8 cellular contexts compared by ENCODE assay signal in the genomic region with DNA sequence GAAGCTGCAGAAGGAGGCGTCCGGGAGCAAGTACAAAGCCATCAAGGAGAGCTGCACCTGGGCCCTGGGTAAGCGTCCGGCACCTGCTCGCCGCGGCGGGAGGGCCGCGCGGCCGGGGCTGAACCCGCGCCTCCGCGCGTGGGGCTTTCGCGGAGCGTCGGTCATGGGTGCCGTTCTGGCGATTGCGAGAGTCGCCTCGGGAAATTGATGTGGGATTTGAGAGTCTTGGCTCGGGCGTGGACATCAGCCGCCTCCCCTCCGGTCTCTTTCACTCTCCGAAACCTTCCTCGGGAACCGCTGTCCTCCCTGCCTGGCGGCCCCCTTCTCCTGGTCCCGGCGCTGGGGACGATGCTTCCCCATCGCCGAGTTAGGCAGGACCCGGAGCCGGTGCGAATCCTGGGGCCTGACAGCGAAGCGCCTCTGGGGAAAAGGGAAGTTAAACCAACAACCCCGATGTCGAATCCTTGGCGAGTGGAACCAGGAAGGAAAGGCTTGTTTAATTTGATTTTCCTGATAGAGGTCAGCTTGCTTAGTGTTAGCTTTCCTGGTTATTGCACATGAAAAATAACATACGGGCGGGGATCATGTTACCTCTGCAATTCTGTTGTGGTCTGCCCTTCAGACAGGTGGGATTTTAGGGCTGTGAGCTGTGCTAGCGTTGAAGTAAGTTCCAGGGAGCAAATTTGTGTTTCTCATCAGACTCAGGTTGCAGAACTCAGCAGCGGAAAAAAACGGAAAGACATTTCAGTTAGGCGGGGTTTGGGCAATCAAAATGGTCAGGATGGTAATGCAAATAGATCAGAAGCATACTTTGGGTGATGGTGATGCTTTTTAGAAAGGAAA. TPM values are rescaled to one million over a fixed set of nuclear protein-coding genes. Genes with fewer than 3 reads are reported as not detected.
DNase-seq lines count a peak whose midpoint lies in the region; ATAC-seq and TF ChIP-seq lines count a peak whose summit lies in the region.

No MANE protein-coding gene starts in this region.

- no peak overlapping the region for H3K18ac ChIP-seq in trophoblast cell (ENCODE audit: low read length)

- H4K12ac ChIP-seq in trophoblast cell (ENCODE audit: low read depth, low read length) = no peak overlapping the region

- H3K9me3 ChIP-seq in Caco-2 = no peaks in the 10 kb centered on the region
- H3K9me3 ChIP-seq in heart right ventricle = no peaks in the 10 kb centered on the region
- H3K9me3 ChIP-seq in trophoblast cell (ENCODE audit: insufficient read depth, low read depth, low read length) = peaks cover 4% of the 10 kb centered on the region

- H3K27me3 Mint-ChIP-seq in Caco-2 (ENCODE audit: insufficient read depth, unreplicated experiment) = peaks cover 18% of the 10 kb centered on the region
- H3K27me3 Mint-ChIP-seq in activated T-cell treated with anti-CD3 and anti-CD28 coated beads, Interleukin-2, amount 50 U/mL, for 4 hours (ENCODE audit: low read depth) = peaks cover 64% of the 10 kb centered on the region

- H3K27ac ChIP-seq in heart right ventricle (peak overlapping the region in 6 of 10 donors; percentile 25 to 53 (median 40)), trophoblast cell (ENCODE audit: low read depth, low read length) (no peak overlapping the region)

- no peak overlapping the region for H2AK5ac ChIP-seq in trophoblast cell (ENCODE audit: low read length)

- H3K4me2 ChIP-seq in trophoblast cell (ENCODE audit: low read length) = peak overlapping the region; percentile 97

- H3K79me2 ChIP-seq in trophoblast cell (ENCODE audit: control insufficient read depth, insufficient read depth, low read length, poor library complexity) = no peaks in the 10 kb centered on the region

- no peak overlapping the region for H3K14ac ChIP-seq in trophoblast cell (ENCODE audit: low read length)

- H3K27ac Mint-ChIP-seq in Caco-2 (ENCODE audit: unreplicated experiment) = no peak overlapping the region

- no peaks in the 10 kb centered on the region for H3K36me3 Mint-ChIP-seq in Caco-2 (ENCODE audit: insufficient read depth, unreplicated experiment)
- H3K36me3 Mint-ChIP-seq in activated T-cell treated with anti-CD3 and anti-CD28 coated beads, Interleukin-2, amount 50 U/mL, for 4 hours (ENCODE audit: insufficient read depth) = no peaks in the 10 kb centered on the region

- no peaks in the 10 kb centered on the region for H3K9me3 Mint-ChIP-seq in Caco-2 (ENCODE audit: unreplicated experiment)
- H3K9me3 Mint-ChIP-seq in activated T-cell treated with anti-CD3 and anti-CD28 coated beads, Interleukin-2, amount 50 U/mL, for 4 hours = no peaks in the 10 kb centered on the region

- no peak overlapping the region for H3K23ac ChIP-seq in trophoblast cell (ENCODE audit: low read length)

- H3K27me3 ChIP-seq in Caco-2 (replicated peaks; ENCODE audit: control insufficient read depth, insufficient read depth, low read length) = 0 out of 2 replicates have a peak, but pooled peaks cover 1% of the 10 kb centered on the region
- peaks cover 0 to 67% (median 7%) of the 10 kb centered on the region in 7 donors for H3K27me3 ChIP-seq in heart right ventricle
- peaks cover 27% of the 10 kb centered on the region for H3K27me3 ChIP-seq in trophoblast cell (ENCODE audit: insufficient read depth, low read length)

- H3K79me1 ChIP-seq in trophoblast cell (ENCODE audit: low read length) = no peaks in the 10 kb centered on the region

- 5 to 6% methylated on average over 53 of the region's 53 CpGs for WGBS in heart right ventricle, 2 donors
- no CpG with 5 or more reads among the region's 53 CpGs for WGBS in trophoblast cell (ENCODE audit: extremely low coverage, insufficient coverage, insufficient read length)

- BruUV-seq in Caco-2 (replicated peaks; lab: Mats Ljungman, UMichigan) = no TSS peak

- CTCF ChIA-PET in Caco-2 (lab: Charles Lee) = interaction anchor here (1.0 kb wide), 1 partner anchor 27 kb away, joined by 4 read pairs; no protein-coding TSS in a partner anchor

- H3K4me1 Mint-ChIP-seq in Caco-2 (ENCODE audit: low read depth, unreplicated experiment) = peaks cover 7% of the 10 kb centered on the region
- peaks cover 8% of the 10 kb centered on the region for H3K4me1 Mint-ChIP-seq in activated T-cell treated with anti-CD3 and anti-CD28 coated beads, Interleukin-2, amount 50 U/mL, for 4 hours (ENCODE audit: low read depth)

- no peak overlapping the region for H2AFZ ChIP-seq in trophoblast cell (ENCODE audit: insufficient read depth, low read length, poor library complexity)

- H2BK5ac ChIP-seq in trophoblast cell (ENCODE audit: low read depth, low read length, poor library complexity) = no peak overlapping the region

- H3K36me3 ChIP-seq in Caco-2 (ENCODE audit: control insufficient read depth, insufficient read depth, low read length) (no peaks in the 10 kb centered on the region), heart right ventricle (no peaks in the 10 kb centered on the region), trophoblast cell (ENCODE audit: control insufficient read depth in 1 of 2, insufficient read depth in 2 of 2, low read length in 2 of 2) (no peaks in the 10 kb centered on the region)

- no peak overlapping the region for H2BK12ac ChIP-seq in trophoblast cell (ENCODE audit: low read length)

- no peak overlapping the region for H2BK120ac ChIP-seq in trophoblast cell (ENCODE audit: insufficient read depth, low read length, poor library complexity)

- TF ChIP-seq CTCF in Caco-2 (IDR thresholded peaks at IDR 0.05; ENCODE audit: insufficient read depth in 1 of 2, low read depth in 1 of 2, low read length in 1 of 2, severe bottlenecking in 1 of 2, unreplicated experiment in 1 of 2) (no peak), LNCaP clone FGC (IDR thresholded peaks at IDR 0.05; ENCODE audit: control insufficient read depth, extremely low read depth, insufficient read depth) (no peak), heart right ventricle (IDR thresholded peaks at IDR 0.05) (no peak)

- H3K4me1 ChIP-seq in Caco-2 (0 out of 2 replicates have a peak, but pooled peaks cover 5% of the 10 kb centered on the region), heart right ventricle (peaks cover 0 to 23% (median 16%) of the 10 kb centered on the region in 9 donors), trophoblast cell (ENCODE audit: control insufficient read depth in 1 of 2, insufficient read depth in 2 of 2, low read length in 2 of 2) (peaks cover 4 to 7% of the 10 kb centered on the region in 2 experiments)

- ATAC-seq in GM21515 (IDR thresholded peaks at IDR 0.05; ENCODE audit: unreplicated experiment) = peak; percentile 27
- ATAC-seq in activated T-cell treated with anti-CD3 and anti-CD28 coated beads, Interleukin-2, amount 50 U/mL, for 4 hours = peak; percentile 7 to 32
- peak in 5 of 8 donors; percentile 5 to 31 (median 29) for ATAC-seq in heart right ventricle
- no peak for ATAC-seq in HG03097 (IDR thresholded peaks at IDR 0.05; ENCODE audit: low FRiP score, unreplicated experiment)

- no peak overlapping the region for H3K4ac ChIP-seq in trophoblast cell (ENCODE audit: low read depth, low read length)

- POLR2A ChIA-PET in Caco-2 (lab: Charles Lee) = no interaction called here

- DNase-seq in Caco-2 (no peak), LNCaP clone FGC (ENCODE audit: low read depth) (peak; percentile 59), heart right ventricle (peak in 1 of 2 donors; percentile 21), trophoblast cell (peak in 1 of 2 donors; percentile 30), NCI-H2029 treated with DMSO at 0.1 percent for 48 hours (lab: John Stamatoyannopoulos, UW) (no peak)
- no peak for DNase-seq in activated T-cell treated with anti-CD3 and anti-CD28 coated beads, Interleukin-2, amount 50 U/mL, for 4 hours

- H4K8ac ChIP-seq in trophoblast cell (ENCODE audit: low read depth, low read length) = no peak overlapping the region

- intact Hi-C loops in Caco-2 (cut with micrococcal nuclease; ENCODE audit: unreplicated experiment) (loop anchor here (1.0 to 2.0 kb wide), 4 partner anchors 46 to 124 kb away; no protein-coding TSS in a partner anchor), heart right ventricle (cut with DNase I) (no loop called here)

- no peak overlapping the region for H3K9ac ChIP-seq in trophoblast cell (ENCODE audit: low read length)

- peak overlapping the region; percentile 68 for H3K4me3 ChIP-seq in Caco-2 (ENCODE audit: low read depth, low read length)
- H3K4me3 ChIP-seq in LNCaP clone FGC (ENCODE audit: low read depth, low read length) = peak overlapping the region; percentile 96
- peak overlapping the region; percentile 51 to 90 (median 70) for H3K4me3 ChIP-seq in heart right ventricle
- peak overlapping the region; percentile 51 for H3K4me3 ChIP-seq in trophoblast cell (ENCODE audit: low read depth, low read length)

- H4K91ac ChIP-seq in trophoblast cell (ENCODE audit: low read depth, low read length) = no peak overlapping the region

- peak overlapping the region; percentile 71 for H3K4me3 Mint-ChIP-seq in Caco-2 (ENCODE audit: unreplicated experiment)
- H3K4me3 Mint-ChIP-seq in activated T-cell treated with anti-CD3 and anti-CD28 coated beads, Interleukin-2, amount 50 U/mL, for 4 hours = peak overlapping the region; percentile 76

RNA-seq across cellular contexts. Expression of a gene that starts 0.6 kb away (rescaled TPM):
- total RNA-seq in Caco-2 (2022) = 5.2 and 5.6 TPM in 2 replicates
- under 1 TPM; 0.16 to 0.53 (median 0.29) TPM for total RNA-seq in activated T-cell treated with anti-CD3 and anti-CD28 coated beads, Interleukin-2, amount 50 U/mL, for 4 hours
- 10 to 100 TPM in 2 of 10 donors, 1 to 10 TPM in 8; 1.1 to 11.1 (median 4.6) TPM for total RNA-seq in heart right ventricle
- under 1 TPM; 0.33 to 0.73 TPM for polyA plus RNA-seq in heart right ventricle
- polyA plus RNA-seq in trophoblast cell (2013) = 0.12 TPM in 2 replicates

RNA-seq across cellular contexts. Expression of a gene that starts 55.1 kb away (rescaled TPM):
- total RNA-seq in Caco-2 (2022) (141 and 152 TPM in 2 replicates), heart right ventricle (10 to 100 TPM; 42.3 to 70.1 (median 56.7) TPM)
- 1 to 10 TPM; 1.0 to 2.0 (median 1.8) TPM for total RNA-seq in activated T-cell treated with anti-CD3 and anti-CD28 coated beads, Interleukin-2, amount 50 U/mL, for 4 hours
- polyA plus RNA-seq in heart right ventricle = 10 to 100 TPM; 29.3 to 30.4 TPM
- 123 and 131 TPM in 2 replicates for polyA plus RNA-seq in trophoblast cell (2013)

RNA-seq across cellular contexts. Expression of a gene that starts 56.0 kb away (rescaled TPM):
- total RNA-seq in Caco-2 (2022) (not detected in 2 replicates), heart right ventricle (not detected)
- total RNA-seq in activated T-cell treated with anti-CD3 and anti-CD28 coated beads, Interleukin-2, amount 50 U/mL, for 4 hours = not detected
- polyA plus RNA-seq in heart right ventricle = not detected
- polyA plus RNA-seq in trophoblast cell (2013) = not detected in 2 replicates

Comparison
In these comparisons a context has a peak if more than half of its experiments do, and no peak if none do; other contexts are left out.
1. RNA of a gene that starts 55.1 kb away (total RNA-seq): 141 to 152 TPM in Caco-2 and 42.3 to 70.1 TPM in heart right ventricle; 1.0 to 2.0 TPM in activated T-cell treated with anti-CD3 and anti-CD28 coated beads, Interleukin-2, amount 50 U/mL, for 4 hours; every median in the first group is over 10 times any median in the second.
2. Peak in every context shown above with its lines, with median percentiles within 50 percentile points of each other: H3K4me3 ChIP-seq.